9 cellular contexts compared by ENCODE assay signal in the genomic region with DNA sequence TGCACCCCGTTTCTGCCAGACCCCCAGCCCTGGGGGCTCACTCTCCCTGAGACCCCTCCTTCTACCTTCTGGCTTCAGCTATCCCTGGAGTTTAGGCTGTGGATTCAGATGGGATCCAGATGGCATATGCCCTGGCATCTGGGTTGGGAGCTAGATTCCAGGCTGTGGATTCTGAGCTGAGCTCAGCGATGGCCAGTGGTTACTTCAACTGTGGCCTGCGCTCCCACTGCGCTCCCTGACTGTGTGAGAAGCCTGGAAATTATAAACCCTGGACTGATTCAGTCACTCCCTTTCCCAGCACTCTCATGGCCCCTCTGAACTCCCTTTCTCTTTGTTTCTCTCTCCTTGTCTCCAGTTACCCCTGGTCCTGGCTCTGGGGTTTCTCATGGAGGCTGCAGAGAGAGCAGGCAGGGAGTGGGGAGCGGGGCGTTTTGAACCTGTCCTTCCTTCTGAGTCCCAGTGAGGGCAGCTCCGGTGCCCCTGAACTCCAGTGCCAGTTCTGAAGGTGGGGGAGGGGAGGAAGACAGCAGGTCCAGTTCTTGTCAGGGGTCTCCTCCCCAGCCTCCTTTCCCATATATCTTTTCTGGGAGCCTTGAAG. TPM values are rescaled to one million over a fixed set of nuclear protein-coding genes. Genes with fewer than 3 reads are reported as not detected.
DNase-seq lines count a peak whose midpoint lies in the region; ATAC-seq, FAIRE-seq and TF ChIP-seq lines count a peak whose summit lies in the region.
"Had no signal": no experiment of that assay in that cellular context is flagged by ENCODE, and none has a peak within 500 bp of the region (broad histone marks: within the 10 kb centered on the region; RNA-seq: fewer than 3 reads in every experiment).

No MANE protein-coding gene starts in this region.

- H3K36me3 ChIP-seq in Caco-2 (ENCODE audit: control insufficient read depth, insufficient read depth, low read length) (no peaks in the 10 kb centered on the region; the same call in 1 of the 2 replicates), gastrocnemius medialis (no peaks in the 10 kb centered on the region), pancreas (no peaks in the 10 kb centered on the region)
- no peaks in the 10 kb centered on the region for H3K36me3 ChIP-seq in naive thymus-derived CD4-positive, alpha-beta T cell (ENCODE audit: control insufficient read depth in 2 of 3, insufficient read depth in 3 of 3, low read length in 3 of 3)

- intact Hi-C loops in Caco-2 (cut with micrococcal nuclease; ENCODE audit: unreplicated experiment) (no loop called here), right cardiac atrium (cut with DNase I) (no loop called here), gastrocnemius medialis (cut with DNase I; ENCODE audit: low total_unique reads) (no loop called here), pancreas (cut with DNase I) (no loop called here)
- intact Hi-C loops in naive thymus-derived CD4-positive, alpha-beta T cell (cut with micrococcal nuclease): no loop called here

- TF ChIP-seq CTCF in Caco-2 (IDR thresholded peaks at IDR 0.05; ENCODE audit: insufficient read depth in 1 of 2, low read depth in 1 of 2, low read length in 1 of 2, severe bottlenecking in 1 of 2, unreplicated experiment in 1 of 2): no peak
- TF ChIP-seq CTCF in gastrocnemius medialis (IDR thresholded peaks at IDR 0.05 in 4 of 5, conservative IDR thresholded peaks at IDR 0.05 in 1 of 5): no peak
- TF ChIP-seq CTCF in pancreas (IDR thresholded peaks at IDR 0.05): no peak

- POLR2A ChIA-PET in Caco-2 (lab: Charles Lee): interaction anchor here (0.6 kb wide), 1 partner anchor 67 kb away, joined by 3 read pairs; no protein-coding TSS in a partner anchor
- POLR2A ChIA-PET in naive thymus-derived CD4-positive, alpha-beta T cell (lab: Charles Lee): no interaction called here

- H3K4me3 ChIP-seq in Caco-2 (ENCODE audit: low read depth, low read length) (no peak overlapping the region), right cardiac atrium (ENCODE audit: low read length) (peak overlapping the region; percentile 39), gastrocnemius medialis (peak overlapping the region; percentile 23 to 65 (median 30)), pancreas (no peak overlapping the region)
- no peak overlapping the region for H3K4me3 ChIP-seq in naive thymus-derived CD4-positive, alpha-beta T cell (ENCODE audit: low read length)

- peak overlapping the region; percentile 94 for H3K27ac ChIP-seq in right cardiac atrium (ENCODE audit: low read length)
- H3K27ac ChIP-seq in gastrocnemius medialis: peak overlapping the region; percentile 51 to 83 (median 70)
- H3K27ac ChIP-seq in pancreas: no peak overlapping the region
- no peak overlapping the region for H3K27ac ChIP-seq in naive thymus-derived CD4-positive, alpha-beta T cell (ENCODE audit: low read depth, low read length)

- H3K4me1 ChIP-seq in Caco-2: peaks cover 51% of the 10 kb centered on the region
- peaks cover 44% of the 10 kb centered on the region for H3K4me1 ChIP-seq in right cardiac atrium (ENCODE audit: control insufficient read depth, insufficient read depth, low read length)
- peaks cover 8 to 34% of the 10 kb centered on the region in 2 donors for H3K4me1 ChIP-seq in gastrocnemius medialis
- no peaks in the 10 kb centered on the region for H3K4me1 ChIP-seq in pancreas
- H3K4me1 ChIP-seq in naive thymus-derived CD4-positive, alpha-beta T cell (ENCODE audit: control insufficient read depth in 2 of 2, insufficient read depth in 2 of 2, low read length in 2 of 2): no peaks in the 10 kb centered on the region

- ATAC-seq in right cardiac atrium: no peak
- ATAC-seq in gastrocnemius medialis: no peak
- ATAC-seq in pancreas: no peak
- no peak for ATAC-seq in naive thymus-derived CD4-positive, alpha-beta T cell

- CTCF ChIA-PET in Caco-2 (lab: Charles Lee): interaction anchor here (0.9 to 3.0 kb wide), 5 partner anchors 18 to 48 kb away, joined by 4 to 29 read pairs (median 8); no protein-coding TSS in a partner anchor
- CTCF ChIA-PET in naive thymus-derived CD4-positive, alpha-beta T cell (lab: Charles Lee): interaction anchor here (1.2 kb wide), 1 partner anchor 24 kb away, joined by 3 read pairs; no protein-coding TSS in a partner anchor

- TF ChIP-seq POLR2A in gastrocnemius medialis (IDR thresholded peaks at IDR 0.05): no peak

- peak overlapping the region; percentile 35 for H3K27ac Mint-ChIP-seq in Caco-2 (ENCODE audit: unreplicated experiment)
- H3K27ac Mint-ChIP-seq in naive thymus-derived CD4-positive, alpha-beta T cell: no peak overlapping the region

- peaks cover 39% of the 10 kb centered on the region for H3K36me3 Mint-ChIP-seq in Caco-2 (ENCODE audit: insufficient read depth, unreplicated experiment)
- H3K36me3 Mint-ChIP-seq in naive thymus-derived CD4-positive, alpha-beta T cell: no peaks in the 10 kb centered on the region

- no peaks in the 10 kb centered on the region for H3K27me3 Mint-ChIP-seq in Caco-2 (ENCODE audit: insufficient read depth, unreplicated experiment)
- H3K27me3 Mint-ChIP-seq in naive thymus-derived CD4-positive, alpha-beta T cell: peaks cover 0 to 23% (median 0%) of the 10 kb centered on the region in 5 donors
- H3K27me3 Mint-ChIP-seq: central memory CD8-positive, alpha-beta T cell had no signal

- H3K27me3 ChIP-seq in Caco-2 (replicated peaks; ENCODE audit: control insufficient read depth, insufficient read depth, low read length) (no peaks in the 10 kb centered on the region), right cardiac atrium (ENCODE audit: control insufficient read depth, insufficient read depth) (no peaks in the 10 kb centered on the region), gastrocnemius medialis (peaks cover 0 to 2% (median 0%) of the 10 kb centered on the region in 3 donors), pancreas (no peaks in the 10 kb centered on the region)
- H3K27me3 ChIP-seq in naive thymus-derived CD4-positive, alpha-beta T cell (ENCODE audit: control insufficient read depth in 2 of 2, insufficient read depth in 2 of 2, low read length in 2 of 2): peaks cover 0 to 4% of the 10 kb centered on the region in 2 donors

- no peaks in the 10 kb centered on the region for H3K9me3 Mint-ChIP-seq in Caco-2 (ENCODE audit: unreplicated experiment)
- H3K9me3 Mint-ChIP-seq in naive thymus-derived CD4-positive, alpha-beta T cell: no peaks in the 10 kb centered on the region
- H3K9me3 Mint-ChIP-seq: central memory CD8-positive, alpha-beta T cell had no signal

- H3K9me3 ChIP-seq in Caco-2: no peaks in the 10 kb centered on the region
- no peaks in the 10 kb centered on the region for H3K9me3 ChIP-seq in right cardiac atrium (ENCODE audit: control insufficient read depth, low read length)
- H3K9me3 ChIP-seq in gastrocnemius medialis: no peaks in the 10 kb centered on the region
- H3K9me3 ChIP-seq in pancreas: no peaks in the 10 kb centered on the region
- no peaks in the 10 kb centered on the region for H3K9me3 ChIP-seq in naive thymus-derived CD4-positive, alpha-beta T cell (ENCODE audit: control insufficient read depth in 2 of 3, low read length in 3 of 3)

- BruUV-seq in Caco-2 (replicated peaks; lab: Mats Ljungman, UMichigan): no TSS peak

- peaks cover 32% of the 10 kb centered on the region for H3K4me1 Mint-ChIP-seq in Caco-2 (ENCODE audit: low read depth, unreplicated experiment)
- peaks cover 0 to 11% (median 0%) of the 10 kb centered on the region in 7 donors for H3K4me1 Mint-ChIP-seq in naive thymus-derived CD4-positive, alpha-beta T cell

- in situ Hi-C loops in gastrocnemius medialis (cut with MboI; ENCODE audit: low sequenced_read_pairs in 4 of 4): no loop called here

- FAIRE-seq in pancreas (lab: Jason Lieb, UNC): no peak

- H3K4me3 Mint-ChIP-seq in Caco-2 (ENCODE audit: unreplicated experiment): peak overlapping the region; percentile 54
- no peak overlapping the region for H3K4me3 Mint-ChIP-seq in naive thymus-derived CD4-positive, alpha-beta T cell
- H3K4me3 Mint-ChIP-seq: central memory CD8-positive, alpha-beta T cell had no signal

- DNase-seq in Caco-2 (no peak), amniotic epithelial cell (ENCODE audit: low read depth) (peak; percentile 60), right cardiac atrium (no peak), gastrocnemius medialis (no peak), DMS53 treated with DMSO at 0.1 percent for 48 hours (lab: John Stamatoyannopoulos, UW; ENCODE audit: unreplicated experiment) (no peak), pancreas (no peak), NCI-H526 (lab: John Stamatoyannopoulos, UW) (no peak)
- no peak for DNase-seq in naive thymus-derived CD4-positive, alpha-beta T cell

- WGBS in right cardiac atrium: 31% methylated on average over 7 of the region's 7 CpGs
- WGBS in pancreas, 2 donors: 69 to 73% methylated on average over 7 of the region's 7 CpGs

RNA-seq across cellular contexts. Expression of gene ARHGEF17, which starts 4.8 kb away (rescaled TPM):
- total RNA-seq in Caco-2 (2022) (77.9 and 78.1 TPM in 2 replicates), right cardiac atrium (10 to 100 TPM; 47.6 to 53.8 (median 49.3) TPM), gastrocnemius medialis (10 to 100 TPM in 3 of 4 donors, 1 to 10 TPM in 1; 8.9 to 16.9 (median 13.9) TPM), pancreas (10 to 100 TPM in 2 of 6 donors, 1 to 10 TPM in 4; 7.0 to 21.1 (median 9.8) TPM)
- polyA plus RNA-seq in right cardiac atrium (34.0 TPM), pancreas (10 to 100 TPM; 21.8 to 24.0 TPM)
- total RNA-seq in naive thymus-derived CD4-positive, alpha-beta T cell: 1 to 10 TPM in 1 of 5 experiments, under 1 TPM in 2, not detected in 2; 0.11 to 1.1 (median 0.98) TPM
- polyA plus RNA-seq in naive thymus-derived CD4-positive, alpha-beta T cell: not detected

RNA-seq across cellular contexts. Expression of gene P2RY6, which starts 40.8 kb away (rescaled TPM):
- total RNA-seq in Caco-2 (2022): 48.4 and 55.7 TPM in 2 replicates
- 1 to 10 TPM in 3 of 4 donors, under 1 TPM in 1; 0.96 to 2.7 (median 2.0) TPM for total RNA-seq in right cardiac atrium
- 0.70 TPM for polyA plus RNA-seq in right cardiac atrium
- 1 to 10 TPM in 2 of 4 donors, under 1 TPM in 1, not detected in 1; 0.78 to 2.8 (median 1.1) TPM for total RNA-seq in gastrocnemius medialis
- 1 to 10 TPM in 2 of 6 donors, under 1 TPM in 3, not detected in 1; 0.24 to 4.1 (median 0.98) TPM for total RNA-seq in pancreas
- polyA plus RNA-seq in pancreas: under 1 TPM; 0.49 to 0.99 TPM
- total RNA-seq in naive thymus-derived CD4-positive, alpha-beta T cell: 1 to 10 TPM in 1 of 5 experiments, under 1 TPM in 2, not detected in 2; 0.34 to 1.8 (median 0.92) TPM
- not detected for polyA plus RNA-seq in naive thymus-derived CD4-positive, alpha-beta T cell

Comparison
In these comparisons a context has a peak if more than half of its experiments do, and no peak if none do; other contexts are left out.
1. H3K4me3 ChIP-seq: peak in right cardiac atrium (single experiment) and gastrocnemius medialis (4 of 4); none in Caco-2 (single experiment), pancreas (0 of 4) and naive thymus-derived CD4-positive, alpha-beta T cell (single experiment).
2. H3K27ac ChIP-seq: peak in right cardiac atrium (single experiment) and gastrocnemius medialis (4 of 4); none in pancreas (0 of 4) and naive thymus-derived CD4-positive, alpha-beta T cell (single experiment).